ENCODE assay signal across 36 cellular contexts in the genomic region with DNA sequence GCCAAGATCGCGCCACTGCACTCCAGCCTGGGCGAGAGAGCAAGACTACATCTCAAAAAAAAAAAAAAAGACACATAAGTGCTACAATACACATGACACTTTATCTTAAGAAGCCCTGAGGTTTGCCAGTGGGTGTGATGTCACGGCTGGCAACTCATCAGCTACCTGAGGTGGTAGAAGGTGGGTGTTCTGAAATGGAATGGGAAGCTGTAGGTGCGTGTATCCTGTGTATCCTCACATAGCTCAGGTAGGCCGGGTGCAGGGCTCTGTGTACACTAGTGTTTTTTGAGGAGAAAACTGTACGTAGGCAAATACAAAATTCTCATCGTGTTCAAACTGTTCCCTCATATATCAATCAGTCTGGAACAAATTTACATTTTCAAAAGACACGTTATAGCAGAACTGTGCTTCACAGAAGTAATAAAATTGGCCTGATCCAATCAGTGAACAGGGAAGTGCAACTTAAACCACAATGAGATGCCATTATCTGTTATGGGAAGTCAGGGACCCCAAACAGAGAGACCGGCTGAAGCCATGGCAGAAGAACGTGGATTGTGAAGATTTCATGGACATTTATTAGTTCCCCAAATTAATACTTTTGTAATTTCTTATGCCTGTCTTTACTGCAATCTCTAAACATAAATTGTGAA. TPM values are rescaled to one million over a fixed set of nuclear protein-coding genes. Genes with fewer than 3 reads are reported as not detected.
DNase-seq lines count a peak whose midpoint lies in the region; ATAC-seq and TF ChIP-seq lines count a peak whose summit lies in the region.
"Had no signal": no experiment of that assay in that cellular context is flagged by ENCODE, and none has a peak within 500 bp of the region (broad histone marks: within the 10 kb centered on the region; RNA-seq: fewer than 3 reads in every experiment).

No MANE protein-coding gene starts in this region.

- WGBS in endodermal cell (ENCODE audit: insufficient coverage in 1 of 2, insufficient read length in 1 of 2), 2 experiments, result 82 to 96% methylated on average over 3 to 10 of the region's 11 CpGs
- WGBS in suprapubic skin, result 81% methylated on average over 11 of the region's 11 CpGs

- H3K9me3 Mint-ChIP-seq in endodermal cell, result peaks cover 30% of the 10 kb centered on the region
- H3K9me3 Mint-ChIP-seq: activated naive CD4-positive, alpha-beta T cell treated with anti-CD3 and anti-CD28 coated beads, Interleukin-2, amount 50 U/mL, for 24 hours; HFFc6 had no signal

- H3K36me3 ChIP-seq in Peyer's patch (no peaks in the 10 kb centered on the region), endodermal cell (ENCODE audit: control insufficient read depth, insufficient read depth, low read length) (no peaks in the 10 kb centered on the region), suprapubic skin (no peaks in the 10 kb centered on the region), gastrocnemius medialis (no peaks in the 10 kb centered on the region)
- H3K36me3 ChIP-seq: esophagus muscularis mucosa, heart right ventricle, right lobe of liver, upper lobe of left lung had no signal

- ATAC-seq in GM18858 (IDR thresholded peaks at IDR 0.05; ENCODE audit: unreplicated experiment) (no peak), HG03354 (IDR thresholded peaks at IDR 0.05; ENCODE audit: poor library complexity, severe bottlenecking, unreplicated experiment) (no peak), gastrocnemius medialis (no peak)
- ATAC-seq: heart right ventricle, right lobe of liver had no signal

- TF ChIP-seq EP300 in suprapubic skin (IDR thresholded peaks at IDR 0.05), result no peak

- H3K27me3 ChIP-seq in Peyer's patch, result no peaks in the 10 kb centered on the region
- H3K27me3 ChIP-seq in endodermal cell (ENCODE audit: control insufficient read depth, insufficient read depth, low read length, poor library complexity, severe bottlenecking), result no peaks in the 10 kb centered on the region
- no peaks in the 10 kb centered on the region for H3K27me3 ChIP-seq in suprapubic skin
- H3K27me3 ChIP-seq in gastrocnemius medialis, result no peaks in the 10 kb centered on the region
- H3K27me3 ChIP-seq: esophagus muscularis mucosa, heart right ventricle, right lobe of liver, upper lobe of left lung had no signal

- H3K36me3 Mint-ChIP-seq in endodermal cell (ENCODE audit: low read depth), result peaks cover 34% of the 10 kb centered on the region

- H3K4me1 ChIP-seq in Peyer's patch, result peaks cover 0 to 9% (median 0%) of the 10 kb centered on the region in 4 donors
- no peaks in the 10 kb centered on the region for H3K4me1 ChIP-seq in endodermal cell (ENCODE audit: control insufficient read depth, insufficient read depth, low read length)
- peaks cover 64% of the 10 kb centered on the region for H3K4me1 ChIP-seq in suprapubic skin
- H3K4me1 ChIP-seq in gastrocnemius medialis, result peaks cover 36 to 46% of the 10 kb centered on the region in 2 donors
- H3K4me1 ChIP-seq: right lobe of liver had no signal

- no peak overlapping the region for H3K9ac ChIP-seq in endodermal cell (ENCODE audit: extremely low read depth, low read length, poor library complexity, severe bottlenecking)
- H3K9ac ChIP-seq: KMS-11 had no signal

- TF ChIP-seq POLR2A in Peyer's patch (IDR thresholded peaks at IDR 0.05), result no peak
- no peak for TF ChIP-seq POLR2A in suprapubic skin (IDR thresholded peaks at IDR 0.05)
- TF ChIP-seq POLR2A in gastrocnemius medialis (IDR thresholded peaks at IDR 0.05), result no peak

- H3K9me3 ChIP-seq in Peyer's patch, result no peaks in the 10 kb centered on the region
- peaks cover 6% of the 10 kb centered on the region for H3K9me3 ChIP-seq in endodermal cell (ENCODE audit: control insufficient read depth, low read length)
- H3K9me3 ChIP-seq in suprapubic skin, result no peaks in the 10 kb centered on the region
- H3K9me3 ChIP-seq in gastrocnemius medialis, result no peaks in the 10 kb centered on the region
- H3K9me3 ChIP-seq: esophagus muscularis mucosa, heart right ventricle, right lobe of liver, upper lobe of left lung had no signal

- intact Hi-C loops in gastrocnemius medialis (cut with DNase I; ENCODE audit: low total_unique reads), result no loop called here

- in situ Hi-C loops in gastrocnemius medialis (cut with MboI; ENCODE audit: low sequenced_read_pairs in 4 of 4), result loop anchor here in 1 of 4 donors (25.0 kb wide), 1 partner anchor 442 kb away; no protein-coding TSS in a partner anchor

- no peak for TF ChIP-seq CTCF in Peyer's patch (IDR thresholded peaks at IDR 0.05)
- TF ChIP-seq CTCF in endodermal cell (conservative IDR thresholded peaks at IDR 0.05), result no peak
- TF ChIP-seq CTCF in suprapubic skin (IDR thresholded peaks at IDR 0.05), result no peak
- no peak for TF ChIP-seq CTCF in gastrocnemius medialis (IDR thresholded peaks at IDR 0.05 in 4 of 5, conservative IDR thresholded peaks at IDR 0.05 in 1 of 5)

- no peak overlapping the region for H3K4me3 ChIP-seq in Peyer's patch
- no peak overlapping the region for H3K4me3 ChIP-seq in endodermal cell (ENCODE audit: low read length)
- no peak overlapping the region for H3K4me3 ChIP-seq in suprapubic skin
- H3K4me3 ChIP-seq in gastrocnemius medialis, result no peak overlapping the region
- H3K4me3 ChIP-seq: esophagus muscularis mucosa, heart right ventricle, right lobe of liver, upper lobe of left lung had no signal

- DNase-seq in NCI-H82 (lab: John Stamatoyannopoulos, UW), result peak; percentile 20
- no peak for DNase-seq in NCI-H82 treated with DMSO at 0.1 percent for 48 hours (lab: John Stamatoyannopoulos, UW; ENCODE audit: unreplicated experiment)
- DNase-seq in Peyer's patch, result peak in 2 of 3 donors; percentile 8 to 17
- DNase-seq in endodermal cell, result peak; percentile 13
- DNase-seq in suprapubic skin (ENCODE audit: low spot score in 2 of 2), result peak; percentile 37 to 49
- no peak for DNase-seq in gastrocnemius medialis
- DNase-seq: activated B cell treated with CpG ODN at 0.5 μM for 24 hours; activated CD4-positive, alpha-beta T cell treated with anti-CD3 and anti-CD28 coated beads, Interleukin-2, amount 10 ng/mL, durations not matched to agents 7 days and 5 days; amniotic stem cell; C1 segment of cervical spinal cord; cerebellar nuclear complex; DMS79 treated with DMSO at 0.1 percent for 48 hours; foreskin fibroblast; GDM1; GOT3; heart right ventricle; HFFc6; kidney; midbrain; MM.1S; naive B cell; NCI-H1436 treated with DMSO at 0.1 percent for 48 hours; NCI-H2081 treated with DMSO at 0.1 percent for 48 hours; NCI-H345; NCI-H774; stimulated activated CD4-positive, alpha-beta T cell treated with anti-CD3 and anti-CD28 coated beads, Interleukin-4, amount 100 ng/mL, for 4 hours; upper lobe of left lung had no signal

- H3K27ac ChIP-seq in Peyer's patch, result no peak overlapping the region
- no peak overlapping the region for H3K27ac ChIP-seq in endodermal cell (ENCODE audit: low read depth, low read length)
- peak overlapping the region; percentile 11 for H3K27ac ChIP-seq in suprapubic skin
- no peak overlapping the region for H3K27ac ChIP-seq in gastrocnemius medialis
- H3K27ac ChIP-seq: 22Rv1, esophagus muscularis mucosa, heart right ventricle, KMS-11, right lobe of liver had no signal

- peaks cover 9% of the 10 kb centered on the region for H3K4me1 Mint-ChIP-seq in endodermal cell

- H3K27ac Mint-ChIP-seq in endodermal cell, result no peak overlapping the region
- H3K27ac Mint-ChIP-seq: activated B cell treated with CpG ODN at 0.5 μM for 24 hours; activated CD4-positive, alpha-beta T cell treated with anti-CD3 and anti-CD28 coated beads, Interleukin-2, amount 10 ng/mL, durations not matched to agents 7 days and 5 days; activated naive CD4-positive, alpha-beta T cell treated with anti-CD3 and anti-CD28 coated beads, Interleukin-2, amount 50 U/mL, for 24 hours; brain; HFFc6; progenitor cell of endocrine pancreas had no signal

- no peak overlapping the region for H3K4me3 Mint-ChIP-seq in endodermal cell
- H3K4me3 Mint-ChIP-seq: activated B cell treated with CpG ODN at 0.5 μM for 24 hours; activated CD4-positive, alpha-beta T cell treated with anti-CD3 and anti-CD28 coated beads, Interleukin-2, amount 10 ng/mL, durations not matched to agents 7 days and 5 days; activated naive CD4-positive, alpha-beta T cell treated with anti-CD3 and anti-CD28 coated beads, Interleukin-2, amount 50 U/mL, for 24 hours; brain; HFFc6 had no signal

- no peaks in the 10 kb centered on the region for H3K27me3 Mint-ChIP-seq in endodermal cell (ENCODE audit: insufficient read depth)
- H3K27me3 Mint-ChIP-seq: activated B cell treated with CpG ODN at 0.5 μM for 24 hours; activated CD4-positive, alpha-beta T cell treated with anti-CD3 and anti-CD28 coated beads, Interleukin-2, amount 10 ng/mL, durations not matched to agents 7 days and 5 days; activated naive CD4-positive, alpha-beta T cell treated with anti-CD3 and anti-CD28 coated beads, Interleukin-2, amount 50 U/mL, for 24 hours; naive B cell; progenitor cell of endocrine pancreas had no signal

RNA-seq across cellular contexts. Expression of a gene that starts 10.4 kb away (rescaled TPM):
- 10 to 100 TPM in 2 of 4 donors, 1 to 10 TPM in 2; 4.2 to 41.3 (median 8.8) TPM for total RNA-seq in Peyer's patch
- total RNA-seq in endodermal cell, result 10 to 100 TPM; 20.7 to 20.9 TPM
- 25.4 TPM for polyA plus RNA-seq in endodermal cell (2013, experiment 1 of 2)
- 24.1 TPM for polyA plus RNA-seq in endodermal cell (2013, experiment 2 of 2)
- total RNA-seq in suprapubic skin, result 100 to 1,000 TPM; 135 to 201 (median 153) TPM
- total RNA-seq in gastrocnemius medialis, result 10 to 100 TPM; 21.5 to 54.6 (median 38.7) TPM

Comparison
In these comparisons a context has a peak if more than half of its experiments do, and no peak if none do; other contexts are left out.
1. DNase-seq: peak in NCI-H82 (single experiment), Peyer's patch (2 of 3), endodermal cell (single experiment) and suprapubic skin (2 of 2); none in NCI-H82 treated with DMSO at 0.1 percent for 48 hours (single experiment) and gastrocnemius medialis (0 of 2).